In genomic region chr15:55800216-55800615, GRCh38 we compare ENCODE assay signal across 2 cellular contexts.
TF ChIP-seq lines count a peak whose summit lies in the region.

No MANE protein-coding gene starts in this region.

TF ChIP-seq in SK-N-SH, 30 proteins besides CTCF, POLR2A, EP300 and RAD21 (continued from another document):
- no peak for TF ChIP-seq USF1 (IDR thresholded peaks at IDR 0.05; ENCODE audit: borderline replicate concordance, low read depth)
- TF ChIP-seq JUND (IDR thresholded peaks at IDR 0.05): no peak
- no peak for TF ChIP-seq TAF1 (IDR thresholded peaks at IDR 0.05; ENCODE audit: borderline replicate concordance, low read depth, low read length)
- TF ChIP-seq MEF2A (IDR thresholded peaks at IDR 0.05; ENCODE audit: borderline replicate concordance, low read depth): no peak
- TF ChIP-seq FOXM1 (IDR thresholded peaks at IDR 0.05; ENCODE audit: low read depth): no peak
- no peak for TF ChIP-seq RCOR1 (IDR thresholded peaks at IDR 0.05; ENCODE audit: low read length)
- TF ChIP-seq PBX3 (IDR thresholded peaks at IDR 0.05): no peak
- no peak for TF ChIP-seq ZBTB33 (IDR thresholded peaks at IDR 0.05; ENCODE audit: borderline replicate concordance, low read depth)
- TF ChIP-seq NRF1 (IDR thresholded peaks at IDR 0.05; ENCODE audit: low read depth, low read length): no peak
- TF ChIP-seq RXRA (IDR thresholded peaks at IDR 0.05; ENCODE audit: borderline replicate concordance, low read depth): no peak
- TF ChIP-seq NFIC (IDR thresholded peaks at IDR 0.05; ENCODE audit: borderline replicate concordance): no peak
- no peak for TF ChIP-seq FOSL2 (IDR thresholded peaks at IDR 0.05; ENCODE audit: borderline replicate concordance, low read depth)

TF ChIP-seq in SK-N-SH treated with all-trans-retinoic acid at 6 μM for 48 hours, 23 proteins besides CTCF, POLR2A, EP300 and RAD21 (continued from another document):
- TF ChIP-seq CREB5 (CRISPR knock-in tag; IDR thresholded peaks at IDR 0.05; ENCODE audit: low read depth): no peak
- no peak for TF ChIP-seq ARNTL (CRISPR knock-in tag; IDR thresholded peaks at IDR 0.05; ENCODE audit: borderline replicate concordance, low read depth)
- no peak for TF ChIP-seq OSR1 (CRISPR knock-in tag; IDR thresholded peaks at IDR 0.05)
- no peak for TF ChIP-seq ZC3H10 (CRISPR knock-in tag; IDR thresholded peaks at IDR 0.05)
